In genomic region chr10:7846591-7846990, GRCh38 we compare ENCODE assay signal across 18 cellular contexts. TPM values are rescaled to one million over a fixed set of nuclear protein-coding genes. Genes with fewer than 3 reads are reported as not detected.
DNase-seq lines count a peak whose midpoint lies in the region; ATAC-seq and TF ChIP-seq lines count a peak whose summit lies in the region.
"Had no signal": no experiment of that assay in that cellular context is flagged by ENCODE, and none has a peak within 500 bp of the region (broad histone marks: within the 10 kb centered on the region; RNA-seq: fewer than 3 reads in every experiment).

No MANE protein-coding gene starts in this region.

- ATAC-seq in HG02798 (IDR thresholded peaks at IDR 0.05; ENCODE audit: poor library complexity, unreplicated experiment) = no peak
- no peak for ATAC-seq in HG03175 (IDR thresholded peaks at IDR 0.05; ENCODE audit: unreplicated experiment)
- ATAC-seq in GM21825 (IDR thresholded peaks at IDR 0.05; ENCODE audit: unreplicated experiment) = no peak
- ATAC-seq: GM23338 had no signal

- H3K4me3 Mint-ChIP-seq in osteocyte (ENCODE audit: unreplicated experiment) = no peak overlapping the region
- H3K4me3 Mint-ChIP-seq: CD8-positive, alpha-beta memory T cell; GM23338 had no signal

- H3K36me3 Mint-ChIP-seq in osteocyte (ENCODE audit: unreplicated experiment) = no peaks in the 10 kb centered on the region

- peak; percentile 26 for DNase-seq in EH (ENCODE audit: low read depth)
- peak; percentile 4 for DNase-seq in HS-5 (ENCODE audit: low read depth)
- DNase-seq in fibroblast of mammary gland (ENCODE audit: low read depth) = peak; percentile 43
- no peak for DNase-seq in osteocyte (ENCODE audit: extremely low spot score, unreplicated experiment)
- no peak for DNase-seq in inferior parietal cortex (ENCODE audit: extremely low spot score)
- DNase-seq: CD8-positive, alpha-beta memory T cell; Kasumi-1; NCI-H1092; NCI-H1436; NCI-H187 treated with DMSO at 0.1 percent for 48 hours; NCI-H510A; SHP77 treated with DMSO at 0.1 percent for 48 hours had no signal

- H3K27ac Mint-ChIP-seq in osteocyte (ENCODE audit: unreplicated experiment) = peak overlapping the region; percentile 50
- H3K27ac Mint-ChIP-seq: CD8-positive, alpha-beta memory T cell; GM23338 had no signal

- no peaks in the 10 kb centered on the region for H3K9me3 Mint-ChIP-seq in osteocyte (ENCODE audit: unreplicated experiment)
- H3K9me3 Mint-ChIP-seq: CD8-positive, alpha-beta memory T cell; GM23338 had no signal

- no peaks in the 10 kb centered on the region for H3K27me3 Mint-ChIP-seq in osteocyte (ENCODE audit: unreplicated experiment)
- H3K27me3 Mint-ChIP-seq: CD8-positive, alpha-beta memory T cell had no signal

- H3K4me1 Mint-ChIP-seq in osteocyte (ENCODE audit: unreplicated experiment) = peaks cover 6% of the 10 kb centered on the region

- H3K4me3 ChIP-seq in fibroblast of mammary gland (ENCODE audit: control insufficient read depth, low read depth, low read length) = no peak overlapping the region
- H3K4me3 ChIP-seq: GM23338, HAP-1, SK-N-MC had no signal

- TF ChIP-seq CTCF in fibroblast of mammary gland (conservative IDR thresholded peaks at IDR 0.05; ENCODE audit: control insufficient read depth, insufficient read depth, low read depth, low read length) (no peak), osteocyte (IDR thresholded peaks at IDR 0.05) (no peak)

RNA-seq across cellular contexts. Expression of gene TAF3, which starts 28.3 kb away (rescaled TPM):
- total RNA-seq in osteocyte = 8.0 and 9.1 TPM in 2 replicates

RNA-seq across cellular contexts. Expression of gene ATP5F1C, which starts 58.6 kb away (rescaled TPM):
- total RNA-seq in osteocyte = 132 and 133 TPM in 2 replicates

RNA-seq across cellular contexts. Expression of gene KIN, which starts 58.8 kb away (rescaled TPM):
- total RNA-seq in osteocyte = 10.9 and 11.2 TPM in 2 replicates

Comparison
In these comparisons a context has a peak if more than half of its experiments do, and no peak if none do; other contexts are left out.
1. DNase-seq: peak in EH (single experiment), HS-5 (single experiment) and fibroblast of mammary gland (single experiment); none in osteocyte (single experiment) and inferior parietal cortex (single experiment).